8 cellular contexts compared by ENCODE assay signal in the genomic region with DNA sequence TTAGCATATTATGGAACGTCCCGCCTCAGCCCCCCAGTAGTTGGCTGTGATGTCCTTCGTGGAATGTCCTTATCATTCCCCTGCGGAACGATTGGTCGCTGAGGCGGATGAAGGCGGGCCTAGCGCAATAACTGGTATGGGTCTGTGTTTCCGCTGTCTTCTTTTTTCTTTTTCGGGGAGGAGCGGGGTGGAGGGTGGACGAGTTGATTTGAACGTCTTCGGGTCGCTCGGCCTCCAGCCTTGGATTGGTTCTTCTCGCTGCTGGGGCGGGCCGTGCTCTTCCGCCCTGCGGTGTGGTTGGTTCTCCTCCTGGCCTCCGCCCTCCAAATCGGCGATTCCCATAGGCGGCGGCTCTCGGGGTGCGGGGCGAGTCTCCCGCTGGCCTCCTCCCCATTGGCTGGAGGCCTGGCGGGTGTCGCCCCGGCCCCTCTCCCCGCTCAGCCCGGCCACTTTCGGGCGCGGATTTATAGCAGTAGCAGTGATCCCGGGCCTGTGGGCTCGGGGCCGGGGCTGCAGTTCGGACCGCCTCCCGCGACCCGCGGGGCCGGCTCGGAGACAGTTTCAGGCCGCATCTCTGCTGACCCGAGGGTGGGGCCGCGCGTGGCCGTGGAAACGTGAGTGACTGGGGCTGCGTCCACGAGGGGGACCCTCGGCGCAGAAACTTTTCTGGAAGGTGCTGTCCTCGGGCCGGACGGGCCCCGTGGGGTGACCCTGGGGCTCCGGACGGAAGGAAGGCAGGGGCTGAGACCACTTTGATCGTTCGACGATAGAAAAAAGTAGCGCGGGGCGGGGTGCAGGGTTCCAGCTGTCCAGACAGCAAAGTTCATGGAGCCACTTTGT. TPM values are rescaled to one million over a fixed set of nuclear protein-coding genes. Genes with fewer than 3 reads are reported as not detected.
DNase-seq lines count a peak whose midpoint lies in the region; ATAC-seq lines count a peak whose summit lies in the region.

No MANE protein-coding gene starts in this region.

- peak overlapping the region; percentile 98 for H3K27ac Mint-ChIP-seq in activated T-helper 17 cell treated with anti-CD3 and anti-CD28 coated beads, Interleukin-2, amount 50 U/mL, for 72 hours
- H3K27ac Mint-ChIP-seq in naive B cell: peak overlapping the region; percentile 96 to 100 (median 99)
- H3K27ac Mint-ChIP-seq in stimulated activated effector memory CD8-positive, alpha-beta T cell treated with anti-CD3 and anti-CD28 coated beads, Interleukin-12 subunit alpha, Interleukin-12 subunit beta, amount 100 ng/mL, for 72 hours: peak overlapping the region; percentile 89

- ATAC-seq in activated T-helper 17 cell treated with anti-CD3 and anti-CD28 coated beads, Interleukin-2, amount 50 U/mL, for 72 hours (replicated peaks): peak; percentile 76
- peak; percentile 59 for ATAC-seq in naive B cell (ENCODE audit: low read depth in 2 of 2)
- ATAC-seq in stimulated activated effector memory CD8-positive, alpha-beta T cell treated with anti-CD3 and anti-CD28 coated beads, Interleukin-12 subunit alpha, Interleukin-12 subunit beta, amount 100 ng/mL, for 72 hours: peak; percentile 77

- no peaks in the 10 kb centered on the region for H3K27me3 Mint-ChIP-seq in activated T-helper 17 cell treated with anti-CD3 and anti-CD28 coated beads, Interleukin-2, amount 50 U/mL, for 72 hours
- H3K27me3 Mint-ChIP-seq in naive B cell: no peaks in the 10 kb centered on the region

- H3K4me3 Mint-ChIP-seq in activated T-helper 17 cell treated with anti-CD3 and anti-CD28 coated beads, Interleukin-2, amount 50 U/mL, for 72 hours: peak overlapping the region; percentile 92
- H3K4me3 Mint-ChIP-seq in naive B cell: peak overlapping the region; percentile 89 to 100 (median 99)
- peak overlapping the region; percentile 75 for H3K4me3 Mint-ChIP-seq in stimulated activated effector memory CD8-positive, alpha-beta T cell treated with anti-CD3 and anti-CD28 coated beads, Interleukin-12 subunit alpha, Interleukin-12 subunit beta, amount 100 ng/mL, for 72 hours

- DNase-seq in EH (ENCODE audit: low read depth): peak; percentile 100
- DNase-seq in GOT3 (lab: John Stamatoyannopoulos, UW): peak; percentile 91
- DNase-seq in LHCN-M2 (ENCODE audit: low read depth): peak; percentile 100
- DNase-seq in RKO (ENCODE audit: low spot score): peak; percentile 99
- peak; percentile 100 for DNase-seq in fibroblast of gingiva (ENCODE audit: low read depth)
- peak; percentile 98 for DNase-seq in naive B cell
- peak; percentile 83 to 95 for DNase-seq in stimulated activated effector memory CD8-positive, alpha-beta T cell treated with anti-CD3 and anti-CD28 coated beads, Interleukin-12 subunit alpha, Interleukin-12 subunit beta, amount 100 ng/mL, for 72 hours (ENCODE audit: low spot score in 2 of 2)

- peaks cover 12% of the 10 kb centered on the region for H3K4me1 Mint-ChIP-seq in activated T-helper 17 cell treated with anti-CD3 and anti-CD28 coated beads, Interleukin-2, amount 50 U/mL, for 72 hours
- H3K4me1 Mint-ChIP-seq in naive B cell: peaks cover 14 to 40% (median 36%) of the 10 kb centered on the region in 3 donors
- peaks cover 18% of the 10 kb centered on the region for H3K4me1 Mint-ChIP-seq in stimulated activated effector memory CD8-positive, alpha-beta T cell treated with anti-CD3 and anti-CD28 coated beads, Interleukin-12 subunit alpha, Interleukin-12 subunit beta, amount 100 ng/mL, for 72 hours

- H3K36me3 Mint-ChIP-seq in activated T-helper 17 cell treated with anti-CD3 and anti-CD28 coated beads, Interleukin-2, amount 50 U/mL, for 72 hours (ENCODE audit: low read depth): peaks cover 55% of the 10 kb centered on the region
- H3K36me3 Mint-ChIP-seq in naive B cell: peaks cover 0 to 8% of the 10 kb centered on the region in 2 donors
- H3K36me3 Mint-ChIP-seq in stimulated activated effector memory CD8-positive, alpha-beta T cell treated with anti-CD3 and anti-CD28 coated beads, Interleukin-12 subunit alpha, Interleukin-12 subunit beta, amount 100 ng/mL, for 72 hours: peaks cover 62% of the 10 kb centered on the region

- H3K9me3 Mint-ChIP-seq in activated T-helper 17 cell treated with anti-CD3 and anti-CD28 coated beads, Interleukin-2, amount 50 U/mL, for 72 hours: no peaks in the 10 kb centered on the region
- peaks cover 0 to 2% (median 0%) of the 10 kb centered on the region in 7 donors for H3K9me3 Mint-ChIP-seq in naive B cell
- H3K9me3 Mint-ChIP-seq in stimulated activated effector memory CD8-positive, alpha-beta T cell treated with anti-CD3 and anti-CD28 coated beads, Interleukin-12 subunit alpha, Interleukin-12 subunit beta, amount 100 ng/mL, for 72 hours: no peaks in the 10 kb centered on the region

RNA-seq across cellular contexts. Expression of a gene that starts 2.1 kb away (rescaled TPM):
- total RNA-seq in LHCN-M2 (2014; rRNA removed): 7.8 and 14.8 TPM in 2 replicates
- 7.3 TPM for polyA plus RNA-seq in LHCN-M2 (2012)
- total RNA-seq in activated T-helper 17 cell treated with anti-CD3 and anti-CD28 coated beads, Interleukin-2, amount 50 U/mL, for 72 hours: 10 to 100 TPM; 13.3 to 24.0 TPM
- polyA plus RNA-seq in naive B cell (ENCODE audit: low read depth in 6 of 6): 10 to 100 TPM; 16.8 to 29.2 (median 20.9) TPM

RNA-seq across cellular contexts. Expression of a gene that starts 9.7 kb away (rescaled TPM):
- 94.8 and 114 TPM in 2 replicates for total RNA-seq in LHCN-M2 (2014; rRNA removed)
- 84.8 TPM for polyA plus RNA-seq in LHCN-M2 (2012)
- 10 to 100 TPM; 44.2 to 93.4 TPM for total RNA-seq in activated T-helper 17 cell treated with anti-CD3 and anti-CD28 coated beads, Interleukin-2, amount 50 U/mL, for 72 hours
- polyA plus RNA-seq in naive B cell (ENCODE audit: low read depth in 6 of 6): 10 to 100 TPM; 44.4 to 69.8 (median 52.9) TPM

Comparison
In these comparisons a context has a peak if more than half of its experiments do, and no peak if none do; other contexts are left out.
1. Peak in every context shown above with its lines: DNase-seq and ATAC-seq.